Comparison of ENCODE assay signal across 2 cellular contexts in genomic region chr12:49219417-49220026, GRCh38.
TF ChIP-seq lines count a peak whose summit lies in the region.

No MANE protein-coding gene starts in this region.

TF ChIP-seq in SK-N-SH, 30 proteins besides CTCF, POLR2A, EP300 and RAD21:
- TF ChIP-seq ZBTB33 (IDR thresholded peaks at IDR 0.05; ENCODE audit: borderline replicate concordance, low read depth) (no peak), MEF2A (IDR thresholded peaks at IDR 0.05; ENCODE audit: borderline replicate concordance, low read depth) (no peak)

TF ChIP-seq in SK-N-SH treated with all-trans-retinoic acid at 6 μM for 48 hours, 23 proteins besides CTCF, POLR2A, EP300 and RAD21:
- TF ChIP-seq RARB (CRISPR knock-in tag; IDR thresholded peaks at IDR 0.05): no peak
- TF ChIP-seq CREB5 (CRISPR knock-in tag; IDR thresholded peaks at IDR 0.05; ENCODE audit: low read depth): no peak
- TF ChIP-seq ARNTL (CRISPR knock-in tag; IDR thresholded peaks at IDR 0.05; ENCODE audit: borderline replicate concordance, low read depth): no peak
- TF ChIP-seq TSHZ2 (CRISPR knock-in tag; IDR thresholded peaks at IDR 0.05): no peak
- TF ChIP-seq ISL1 (CRISPR knock-in tag; IDR thresholded peaks at IDR 0.05): no peak
- TF ChIP-seq OSR1 (CRISPR knock-in tag; IDR thresholded peaks at IDR 0.05): no peak
- no peak for TF ChIP-seq PPARA (CRISPR knock-in tag; IDR thresholded peaks at IDR 0.05; ENCODE audit: borderline replicate concordance)
- TF ChIP-seq ESRRG (CRISPR knock-in tag; IDR thresholded peaks at IDR 0.05): no peak
- TF ChIP-seq ZFP30 (CRISPR knock-in tag; IDR thresholded peaks at IDR 0.05): no peak
- TF ChIP-seq ZC3H10 (CRISPR knock-in tag; IDR thresholded peaks at IDR 0.05): no peak
- no peak for TF ChIP-seq TOX (CRISPR knock-in tag; IDR thresholded peaks at IDR 0.05; ENCODE audit: borderline replicate concordance)
- TF ChIP-seq BACH2 (CRISPR knock-in tag; IDR thresholded peaks at IDR 0.05; ENCODE audit: borderline replicate concordance): no peak
- no peak for TF ChIP-seq POU6F1 (CRISPR knock-in tag; IDR thresholded peaks at IDR 0.05; ENCODE audit: borderline replicate concordance, low read depth)
- TF ChIP-seq GLIS3 (CRISPR knock-in tag; IDR thresholded peaks at IDR 0.05): no peak
- TF ChIP-seq SNAI2 (CRISPR knock-in tag; IDR thresholded peaks at IDR 0.05): no peak
- no peak for TF ChIP-seq ZNF70 (CRISPR knock-in tag; IDR thresholded peaks at IDR 0.05)
